1 cellular context compared by ENCODE assay signal in the genomic region with DNA sequence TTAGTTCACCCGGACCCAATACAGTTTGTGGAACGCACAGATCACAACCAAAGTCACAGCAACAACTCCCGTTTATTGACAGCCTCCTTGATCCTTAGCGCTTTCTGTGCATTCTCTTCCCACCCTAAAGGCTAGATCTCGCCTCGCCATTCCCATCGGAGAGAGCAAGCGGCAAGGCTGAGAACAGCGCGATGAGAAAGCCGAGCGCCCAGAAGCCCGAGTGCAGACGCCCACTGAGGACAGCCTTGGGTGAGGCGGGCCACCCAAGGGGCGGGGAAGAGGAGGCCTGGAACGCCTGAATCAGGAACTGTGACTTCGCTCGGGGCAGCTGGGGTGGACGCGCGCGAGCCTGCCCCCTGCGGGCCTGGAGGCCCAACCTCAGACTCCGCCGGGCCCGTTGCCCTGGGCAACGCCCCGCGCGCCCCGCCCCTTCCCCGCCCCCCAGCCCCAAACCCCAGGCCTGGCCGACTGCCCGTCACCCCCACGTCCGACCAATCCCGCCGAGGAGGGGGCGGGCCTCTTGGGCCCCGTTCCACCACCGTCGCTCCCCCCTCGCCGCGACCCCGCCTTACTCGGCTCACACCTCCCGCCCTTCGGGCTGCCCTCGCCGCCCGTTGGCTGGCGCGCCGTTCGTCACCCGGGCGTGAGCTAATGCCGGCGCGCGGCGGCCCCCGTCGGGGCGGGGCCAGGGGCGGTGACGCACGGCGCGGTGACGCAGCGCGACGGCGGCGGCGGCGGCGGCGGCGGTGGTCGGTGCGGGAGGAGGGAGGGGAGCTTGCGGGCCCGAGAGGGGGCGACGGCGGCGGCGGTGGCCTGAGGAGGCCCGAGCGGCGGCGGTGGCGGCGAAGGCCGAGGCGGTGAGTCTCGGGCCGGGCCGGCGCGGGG.
TF ChIP-seq lines count a peak whose summit lies in the region.

A gene with protein sequence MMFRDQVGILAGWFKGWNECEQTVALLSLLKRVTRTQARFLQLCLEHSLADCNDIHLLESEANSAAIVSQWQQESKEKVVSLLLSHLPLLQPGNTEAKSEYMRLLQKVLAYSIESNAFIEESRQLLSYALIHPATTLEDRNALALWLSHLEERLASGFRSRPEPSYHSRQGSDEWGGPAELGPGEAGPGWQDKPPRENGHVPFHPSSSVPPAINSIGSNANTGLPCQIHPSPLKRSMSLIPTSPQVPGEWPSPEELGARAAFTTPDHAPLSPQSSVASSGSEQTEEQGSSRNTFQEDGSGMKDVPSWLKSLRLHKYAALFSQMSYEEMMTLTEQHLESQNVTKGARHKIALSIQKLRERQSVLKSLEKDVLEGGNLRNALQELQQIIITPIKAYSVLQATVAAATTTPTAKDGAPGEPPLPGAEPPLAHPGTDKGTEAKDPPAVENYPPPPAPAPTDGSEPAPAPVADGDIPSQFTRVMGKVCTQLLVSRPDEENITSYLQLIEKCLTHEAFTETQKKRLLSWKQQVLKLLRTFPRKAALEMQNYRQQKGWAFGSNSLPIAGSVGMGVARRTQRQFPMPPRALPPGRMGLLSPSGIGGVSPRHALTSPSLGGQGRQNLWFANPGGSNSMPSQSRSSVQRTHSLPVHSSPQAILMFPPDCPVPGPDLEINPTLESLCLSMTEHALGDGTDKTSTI (plus strand): TSS at position 702 of the 885 bp plus-strand sequence. CDS start 14,473 bp downstream, outside the sequence.

TF ChIP-seq in HepG2, 621 proteins besides CTCF, POLR2A, EP300 and RAD21 (continued from another document and continues in another):
- TF ChIP-seq, protein P1, sequence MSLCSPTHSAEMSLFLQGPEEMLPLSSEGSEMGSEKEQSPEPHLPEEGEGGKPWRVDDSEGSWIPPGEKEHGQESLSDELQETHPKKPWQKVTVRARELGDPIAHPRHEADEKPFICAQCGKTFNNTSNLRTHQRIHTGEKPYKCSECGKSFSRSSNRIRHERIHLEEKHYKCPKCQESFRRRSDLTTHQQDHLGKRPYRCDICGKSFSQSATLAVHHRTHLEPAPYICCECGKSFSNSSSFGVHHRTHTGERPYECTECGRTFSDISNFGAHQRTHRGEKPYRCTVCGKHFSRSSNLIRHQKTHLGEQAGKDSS (CRISPR knock-in tag; IDR thresholded peaks at IDR 0.05; ENCODE audit: borderline replicate concordance, low read depth), result peak; percentile 46; the same call in 1 of the 2 replicates
- TF ChIP-seq HMG20B (CRISPR knock-in tag; conservative IDR thresholded peaks at IDR 0.05), result no peak
- TF ChIP-seq ZNF766 (CRISPR knock-in tag; IDR thresholded peaks at IDR 0.05; ENCODE audit: borderline replicate concordance), result 0 out of 2 replicates have a peak, but pooled peaks have one; percentile 27
- no peak; the same call in 1 of the 2 replicates for TF ChIP-seq ZNF777 (CRISPR knock-in tag; IDR thresholded peaks at IDR 0.05)
- TF ChIP-seq NFRKB (IDR thresholded peaks at IDR 0.05), result no peak
- TF ChIP-seq, protein P2, sequence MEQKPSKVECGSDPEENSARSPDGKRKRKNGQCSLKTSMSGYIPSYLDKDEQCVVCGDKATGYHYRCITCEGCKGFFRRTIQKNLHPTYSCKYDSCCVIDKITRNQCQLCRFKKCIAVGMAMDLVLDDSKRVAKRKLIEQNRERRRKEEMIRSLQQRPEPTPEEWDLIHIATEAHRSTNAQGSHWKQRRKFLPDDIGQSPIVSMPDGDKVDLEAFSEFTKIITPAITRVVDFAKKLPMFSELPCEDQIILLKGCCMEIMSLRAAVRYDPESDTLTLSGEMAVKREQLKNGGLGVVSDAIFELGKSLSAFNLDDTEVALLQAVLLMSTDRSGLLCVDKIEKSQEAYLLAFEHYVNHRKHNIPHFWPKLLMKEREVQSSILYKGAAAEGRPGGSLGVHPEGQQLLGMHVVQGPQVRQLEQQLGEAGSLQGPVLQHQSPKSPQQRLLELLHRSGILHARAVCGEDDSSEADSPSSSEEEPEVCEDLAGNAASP (CRISPR knock-in tag; IDR thresholded peaks at IDR 0.05; ENCODE audit: borderline replicate concordance), result peak; percentile 57; the same call in 1 of the 2 replicates
- TF ChIP-seq SMAD1 (CRISPR knock-in tag; IDR thresholded peaks at IDR 0.05; ENCODE audit: borderline replicate concordance, low read depth), result peak; percentile 82; the same call in 1 of the 2 replicates
- TF ChIP-seq, protein P3, sequence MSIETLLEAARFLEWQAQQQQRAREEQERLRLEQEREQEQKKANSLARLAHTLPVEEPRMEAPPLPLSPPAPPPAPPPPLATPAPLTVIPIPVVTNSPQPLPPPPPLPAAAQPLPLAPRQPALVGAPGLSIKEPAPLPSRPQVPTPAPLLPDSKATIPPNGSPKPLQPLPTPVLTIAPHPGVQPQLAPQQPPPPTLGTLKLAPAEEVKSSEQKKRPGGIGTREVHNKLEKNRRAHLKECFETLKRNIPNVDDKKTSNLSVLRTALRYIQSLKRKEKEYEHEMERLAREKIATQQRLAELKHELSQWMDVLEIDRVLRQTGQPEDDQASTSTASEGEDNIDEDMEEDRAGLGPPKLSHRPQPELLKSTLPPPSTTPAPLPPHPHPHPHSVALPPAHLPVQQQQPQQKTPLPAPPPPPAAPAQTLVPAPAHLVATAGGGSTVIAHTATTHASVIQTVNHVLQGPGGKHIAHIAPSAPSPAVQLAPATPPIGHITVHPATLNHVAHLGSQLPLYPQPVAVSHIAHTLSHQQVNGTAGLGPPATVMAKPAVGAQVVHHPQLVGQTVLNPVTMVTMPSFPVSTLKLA (IDR thresholded peaks at IDR 0.05), result no peak
- peak; percentile 93 for TF ChIP-seq ZNF839 (CRISPR knock-in tag; IDR thresholded peaks at IDR 0.05; ENCODE audit: borderline replicate concordance)
- peak; percentile 58; the same call in 1 of the 2 replicates for TF ChIP-seq HCFC1 (IDR thresholded peaks at IDR 0.05; ENCODE audit: low read depth, low read length)
- TF ChIP-seq FOXK2 (IDR thresholded peaks at IDR 0.05), result no peak
- no peak for TF ChIP-seq ZNF282 (IDR thresholded peaks at IDR 0.05; ENCODE audit: partially characterized antibody)
- TF ChIP-seq CENPX (CRISPR knock-in tag; IDR thresholded peaks at IDR 0.05), result no peak
- no peak; the same call in 1 of the 2 replicates for TF ChIP-seq FOSL2 (CRISPR knock-in tag; IDR thresholded peaks at IDR 0.05)
- TF ChIP-seq, protein P4, sequence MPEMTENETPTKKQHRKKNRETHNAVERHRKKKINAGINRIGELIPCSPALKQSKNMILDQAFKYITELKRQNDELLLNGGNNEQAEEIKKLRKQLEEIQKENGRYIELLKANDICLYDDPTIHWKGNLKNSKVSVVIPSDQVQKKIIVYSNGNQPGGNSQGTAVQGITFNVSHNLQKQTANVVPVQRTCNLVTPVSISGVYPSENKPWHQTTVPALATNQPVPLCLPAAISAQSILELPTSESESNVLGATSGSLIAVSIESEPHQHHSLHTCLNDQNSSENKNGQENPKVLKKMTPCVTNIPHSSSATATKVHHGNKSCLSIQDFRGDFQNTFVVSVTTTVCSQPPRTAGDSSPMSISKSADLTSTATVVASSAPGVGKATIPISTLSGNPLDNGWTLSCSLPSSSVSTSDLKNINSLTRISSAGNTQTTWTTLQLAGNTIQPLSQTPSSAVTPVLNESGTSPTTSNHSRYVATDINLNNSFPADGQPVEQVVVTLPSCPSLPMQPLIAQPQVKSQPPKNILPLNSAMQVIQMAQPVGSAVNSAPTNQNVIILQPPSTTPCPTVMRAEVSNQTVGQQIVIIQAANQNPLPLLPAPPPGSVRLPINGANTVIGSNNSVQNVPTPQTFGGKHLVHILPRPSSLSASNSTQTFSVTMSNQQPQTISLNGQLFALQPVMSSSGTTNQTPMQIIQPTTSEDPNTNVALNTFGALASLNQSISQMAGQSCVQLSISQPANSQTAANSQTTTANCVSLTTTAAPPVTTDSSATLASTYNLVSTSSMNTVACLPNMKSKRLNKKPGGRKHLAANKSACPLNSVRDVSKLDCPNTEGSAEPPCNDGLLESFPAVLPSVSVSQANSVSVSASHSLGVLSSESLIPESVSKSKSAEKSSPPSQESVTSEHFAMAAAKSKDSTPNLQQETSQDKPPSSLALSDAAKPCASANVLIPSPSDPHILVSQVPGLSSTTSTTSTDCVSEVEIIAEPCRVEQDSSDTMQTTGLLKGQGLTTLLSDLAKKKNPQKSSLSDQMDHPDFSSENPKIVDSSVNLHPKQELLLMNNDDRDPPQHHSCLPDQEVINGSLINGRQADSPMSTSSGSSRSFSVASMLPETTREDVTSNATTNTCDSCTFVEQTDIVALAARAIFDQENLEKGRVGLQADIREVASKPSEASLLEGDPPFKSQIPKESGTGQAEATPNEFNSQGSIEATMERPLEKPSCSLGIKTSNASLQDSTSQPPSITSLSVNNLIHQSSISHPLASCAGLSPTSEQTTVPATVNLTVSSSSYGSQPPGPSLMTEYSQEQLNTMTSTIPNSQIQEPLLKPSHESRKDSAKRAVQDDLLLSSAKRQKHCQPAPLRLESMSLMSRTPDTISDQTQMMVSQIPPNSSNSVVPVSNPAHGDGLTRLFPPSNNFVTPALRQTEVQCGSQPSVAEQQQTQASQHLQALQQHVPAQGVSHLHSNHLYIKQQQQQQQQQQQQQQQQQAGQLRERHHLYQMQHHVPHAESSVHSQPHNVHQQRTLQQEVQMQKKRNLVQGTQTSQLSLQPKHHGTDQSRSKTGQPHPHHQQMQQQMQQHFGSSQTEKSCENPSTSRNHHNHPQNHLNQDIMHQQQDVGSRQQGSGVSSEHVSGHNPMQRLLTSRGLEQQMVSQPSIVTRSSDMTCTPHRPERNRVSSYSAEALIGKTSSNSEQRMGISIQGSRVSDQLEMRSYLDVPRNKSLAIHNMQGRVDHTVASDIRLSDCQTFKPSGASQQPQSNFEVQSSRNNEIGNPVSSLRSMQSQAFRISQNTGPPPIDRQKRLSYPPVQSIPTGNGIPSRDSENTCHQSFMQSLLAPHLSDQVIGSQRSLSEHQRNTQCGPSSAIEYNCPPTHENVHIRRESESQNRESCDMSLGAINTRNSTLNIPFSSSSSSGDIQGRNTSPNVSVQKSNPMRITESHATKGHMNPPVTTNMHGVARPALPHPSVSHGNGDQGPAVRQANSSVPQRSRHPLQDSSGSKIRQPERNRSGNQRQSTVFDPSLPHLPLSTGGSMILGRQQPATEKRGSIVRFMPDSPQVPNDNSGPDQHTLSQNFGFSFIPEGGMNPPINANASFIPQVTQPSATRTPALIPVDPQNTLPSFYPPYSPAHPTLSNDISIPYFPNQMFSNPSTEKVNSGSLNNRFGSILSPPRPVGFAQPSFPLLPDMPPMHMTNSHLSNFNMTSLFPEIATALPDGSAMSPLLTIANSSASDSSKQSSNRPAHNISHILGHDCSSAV (CRISPR knock-in tag; IDR thresholded peaks at IDR 0.05; ENCODE audit: borderline replicate concordance), result no peak
- 0 out of 2 replicates have a peak, but pooled peaks have one; percentile 35 for TF ChIP-seq MIER2 (CRISPR knock-in tag; IDR thresholded peaks at IDR 0.05)
- no peak for TF ChIP-seq HNRNPUL1 (IDR thresholded peaks at IDR 0.05; ENCODE audit: low read depth, low read length)
- TF ChIP-seq, protein P5, sequence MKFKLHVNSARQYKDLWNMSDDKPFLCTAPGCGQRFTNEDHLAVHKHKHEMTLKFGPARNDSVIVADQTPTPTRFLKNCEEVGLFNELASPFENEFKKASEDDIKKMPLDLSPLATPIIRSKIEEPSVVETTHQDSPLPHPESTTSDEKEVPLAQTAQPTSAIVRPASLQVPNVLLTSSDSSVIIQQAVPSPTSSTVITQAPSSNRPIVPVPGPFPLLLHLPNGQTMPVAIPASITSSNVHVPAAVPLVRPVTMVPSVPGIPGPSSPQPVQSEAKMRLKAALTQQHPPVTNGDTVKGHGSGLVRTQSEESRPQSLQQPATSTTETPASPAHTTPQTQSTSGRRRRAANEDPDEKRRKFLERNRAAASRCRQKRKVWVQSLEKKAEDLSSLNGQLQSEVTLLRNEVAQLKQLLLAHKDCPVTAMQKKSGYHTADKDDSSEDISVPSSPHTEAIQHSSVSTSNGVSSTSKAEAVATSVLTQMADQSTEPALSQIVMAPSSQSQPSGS (CRISPR knock-in tag; IDR thresholded peaks at IDR 0.05), result no peak
- TF ChIP-seq, protein P6, sequence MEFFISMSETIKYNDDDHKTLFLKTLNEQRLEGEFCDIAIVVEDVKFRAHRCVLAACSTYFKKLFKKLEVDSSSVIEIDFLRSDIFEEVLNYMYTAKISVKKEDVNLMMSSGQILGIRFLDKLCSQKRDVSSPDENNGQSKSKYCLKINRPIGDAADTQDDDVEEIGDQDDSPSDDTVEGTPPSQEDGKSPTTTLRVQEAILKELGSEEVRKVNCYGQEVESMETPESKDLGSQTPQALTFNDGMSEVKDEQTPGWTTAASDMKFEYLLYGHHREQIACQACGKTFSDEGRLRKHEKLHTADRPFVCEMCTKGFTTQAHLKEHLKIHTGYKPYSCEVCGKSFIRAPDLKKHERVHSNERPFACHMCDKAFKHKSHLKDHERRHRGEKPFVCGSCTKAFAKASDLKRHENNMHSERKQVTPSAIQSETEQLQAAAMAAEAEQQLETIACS (CRISPR knock-in tag; IDR thresholded peaks at IDR 0.05), result no peak
- 0 out of 2 replicates have a peak, but pooled peaks have one; percentile 21 for TF ChIP-seq SATB2 (CRISPR knock-in tag; IDR thresholded peaks at IDR 0.05)
- no peak for TF ChIP-seq ETV6 (CRISPR knock-in tag; conservative IDR thresholded peaks at IDR 0.05)
- no peak for TF ChIP-seq ZFP36L2 (CRISPR knock-in tag; IDR thresholded peaks at IDR 0.05)
- TF ChIP-seq, protein P7, sequence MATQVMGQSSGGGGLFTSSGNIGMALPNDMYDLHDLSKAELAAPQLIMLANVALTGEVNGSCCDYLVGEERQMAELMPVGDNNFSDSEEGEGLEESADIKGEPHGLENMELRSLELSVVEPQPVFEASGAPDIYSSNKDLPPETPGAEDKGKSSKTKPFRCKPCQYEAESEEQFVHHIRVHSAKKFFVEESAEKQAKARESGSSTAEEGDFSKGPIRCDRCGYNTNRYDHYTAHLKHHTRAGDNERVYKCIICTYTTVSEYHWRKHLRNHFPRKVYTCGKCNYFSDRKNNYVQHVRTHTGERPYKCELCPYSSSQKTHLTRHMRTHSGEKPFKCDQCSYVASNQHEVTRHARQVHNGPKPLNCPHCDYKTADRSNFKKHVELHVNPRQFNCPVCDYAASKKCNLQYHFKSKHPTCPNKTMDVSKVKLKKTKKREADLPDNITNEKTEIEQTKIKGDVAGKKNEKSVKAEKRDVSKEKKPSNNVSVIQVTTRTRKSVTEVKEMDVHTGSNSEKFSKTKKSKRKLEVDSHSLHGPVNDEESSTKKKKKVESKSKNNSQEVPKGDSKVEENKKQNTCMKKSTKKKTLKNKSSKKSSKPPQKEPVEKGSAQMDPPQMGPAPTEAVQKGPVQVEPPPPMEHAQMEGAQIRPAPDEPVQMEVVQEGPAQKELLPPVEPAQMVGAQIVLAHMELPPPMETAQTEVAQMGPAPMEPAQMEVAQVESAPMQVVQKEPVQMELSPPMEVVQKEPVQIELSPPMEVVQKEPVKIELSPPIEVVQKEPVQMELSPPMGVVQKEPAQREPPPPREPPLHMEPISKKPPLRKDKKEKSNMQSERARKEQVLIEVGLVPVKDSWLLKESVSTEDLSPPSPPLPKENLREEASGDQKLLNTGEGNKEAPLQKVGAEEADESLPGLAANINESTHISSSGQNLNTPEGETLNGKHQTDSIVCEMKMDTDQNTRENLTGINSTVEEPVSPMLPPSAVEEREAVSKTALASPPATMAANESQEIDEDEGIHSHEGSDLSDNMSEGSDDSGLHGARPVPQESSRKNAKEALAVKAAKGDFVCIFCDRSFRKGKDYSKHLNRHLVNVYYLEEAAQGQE (IDR thresholded peaks at IDR 0.05; ENCODE audit: borderline replicate concordance in 1 of 2, low read depth in 1 of 2, low read length in 2 of 2), result peak in 1 of 2 experiments; percentile 40; a peak in 1 of 4 replicates
- peak; percentile 87 for TF ChIP-seq KLF6 (CRISPR knock-in tag; IDR thresholded peaks at IDR 0.05)
- TF ChIP-seq ZNF670 (CRISPR knock-in tag; IDR thresholded peaks at IDR 0.05; ENCODE audit: borderline replicate concordance), result peak; percentile 31; the same call in 1 of the 2 replicates
- TF ChIP-seq, protein P8, sequence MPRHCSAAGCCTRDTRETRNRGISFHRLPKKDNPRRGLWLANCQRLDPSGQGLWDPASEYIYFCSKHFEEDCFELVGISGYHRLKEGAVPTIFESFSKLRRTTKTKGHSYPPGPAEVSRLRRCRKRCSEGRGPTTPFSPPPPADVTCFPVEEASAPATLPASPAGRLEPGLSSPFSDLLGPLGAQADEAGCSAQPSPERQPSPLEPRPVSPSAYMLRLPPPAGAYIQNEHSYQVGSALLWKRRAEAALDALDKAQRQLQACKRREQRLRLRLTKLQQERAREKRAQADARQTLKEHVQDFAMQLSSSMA (CRISPR knock-in tag; IDR thresholded peaks at IDR 0.05), result peak; percentile 87
- no peak for TF ChIP-seq TBL1XR1 (IDR thresholded peaks at IDR 0.05; ENCODE audit: borderline replicate concordance, low read length, partially characterized antibody)
